ENCODE assay signal across 1 cellular context in the genomic region with DNA sequence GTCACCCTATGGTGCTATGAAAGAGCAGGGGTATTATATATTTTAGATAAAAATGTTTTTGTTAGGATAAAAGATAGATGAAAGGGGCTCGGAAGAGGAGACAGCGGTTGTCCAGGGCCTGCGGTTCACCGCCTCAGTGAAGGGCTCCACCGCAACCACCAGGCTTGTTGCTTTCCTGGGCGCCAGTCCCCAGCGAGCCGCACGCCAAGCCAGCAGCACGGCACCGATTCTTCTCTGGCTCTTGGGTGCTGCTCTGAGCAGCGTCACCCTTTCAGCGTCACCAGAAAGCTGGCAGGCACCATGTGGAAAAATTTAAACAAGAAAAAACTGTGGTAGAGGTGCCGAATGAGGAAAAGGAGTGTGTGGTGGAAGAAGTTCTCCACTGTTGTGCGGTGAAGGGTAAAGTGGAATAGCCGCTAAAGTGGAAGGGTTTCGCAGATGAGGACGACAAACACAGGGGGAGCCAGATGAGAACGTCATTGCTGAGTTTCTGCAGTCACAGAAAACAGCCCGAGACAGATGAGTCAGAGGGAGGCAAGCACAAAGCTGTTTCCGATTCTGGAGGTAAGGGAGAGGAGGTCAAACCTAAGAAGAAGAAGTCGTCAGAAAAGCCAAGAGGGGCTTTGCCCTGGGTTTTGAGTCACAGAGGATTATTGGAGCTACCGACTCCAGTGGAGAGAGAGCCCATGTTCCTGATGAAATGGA.
TF ChIP-seq lines count a peak whose summit lies in the region.

No MANE protein-coding gene starts in this region.

TF ChIP-seq in GM23338, 12 proteins besides CTCF, POLR2A, EP300 and RAD21 (continued from another document):
- TF ChIP-seq, protein P1, sequence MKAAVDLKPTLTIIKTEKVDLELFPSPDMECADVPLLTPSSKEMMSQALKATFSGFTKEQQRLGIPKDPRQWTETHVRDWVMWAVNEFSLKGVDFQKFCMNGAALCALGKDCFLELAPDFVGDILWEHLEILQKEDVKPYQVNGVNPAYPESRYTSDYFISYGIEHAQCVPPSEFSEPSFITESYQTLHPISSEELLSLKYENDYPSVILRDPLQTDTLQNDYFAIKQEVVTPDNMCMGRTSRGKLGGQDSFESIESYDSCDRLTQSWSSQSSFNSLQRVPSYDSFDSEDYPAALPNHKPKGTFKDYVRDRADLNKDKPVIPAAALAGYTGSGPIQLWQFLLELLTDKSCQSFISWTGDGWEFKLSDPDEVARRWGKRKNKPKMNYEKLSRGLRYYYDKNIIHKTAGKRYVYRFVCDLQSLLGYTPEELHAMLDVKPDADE (IDR thresholded peaks at IDR 0.05): no peak
- TF ChIP-seq CREB1 (CRISPR knock-in tag; IDR thresholded peaks at IDR 0.05; ENCODE audit: low read depth) (no peak), EZH2phosphoT487 (IDR thresholded peaks at IDR 0.05; ENCODE audit: unreplicated experiment) (no peak), EZH2 (IDR thresholded peaks at IDR 0.05; ENCODE audit: low read depth, unreplicated experiment) (no peak), POLR2AphosphoS5 (IDR thresholded peaks at IDR 0.05; ENCODE audit: low read depth) (no peak), JUNB (IDR thresholded peaks at IDR 0.05; ENCODE audit: unreplicated experiment) (no peak), NANOG (IDR thresholded peaks at IDR 0.05; ENCODE audit: borderline replicate concordance) (no peak)
- TF ChIP-seq, protein P2, sequence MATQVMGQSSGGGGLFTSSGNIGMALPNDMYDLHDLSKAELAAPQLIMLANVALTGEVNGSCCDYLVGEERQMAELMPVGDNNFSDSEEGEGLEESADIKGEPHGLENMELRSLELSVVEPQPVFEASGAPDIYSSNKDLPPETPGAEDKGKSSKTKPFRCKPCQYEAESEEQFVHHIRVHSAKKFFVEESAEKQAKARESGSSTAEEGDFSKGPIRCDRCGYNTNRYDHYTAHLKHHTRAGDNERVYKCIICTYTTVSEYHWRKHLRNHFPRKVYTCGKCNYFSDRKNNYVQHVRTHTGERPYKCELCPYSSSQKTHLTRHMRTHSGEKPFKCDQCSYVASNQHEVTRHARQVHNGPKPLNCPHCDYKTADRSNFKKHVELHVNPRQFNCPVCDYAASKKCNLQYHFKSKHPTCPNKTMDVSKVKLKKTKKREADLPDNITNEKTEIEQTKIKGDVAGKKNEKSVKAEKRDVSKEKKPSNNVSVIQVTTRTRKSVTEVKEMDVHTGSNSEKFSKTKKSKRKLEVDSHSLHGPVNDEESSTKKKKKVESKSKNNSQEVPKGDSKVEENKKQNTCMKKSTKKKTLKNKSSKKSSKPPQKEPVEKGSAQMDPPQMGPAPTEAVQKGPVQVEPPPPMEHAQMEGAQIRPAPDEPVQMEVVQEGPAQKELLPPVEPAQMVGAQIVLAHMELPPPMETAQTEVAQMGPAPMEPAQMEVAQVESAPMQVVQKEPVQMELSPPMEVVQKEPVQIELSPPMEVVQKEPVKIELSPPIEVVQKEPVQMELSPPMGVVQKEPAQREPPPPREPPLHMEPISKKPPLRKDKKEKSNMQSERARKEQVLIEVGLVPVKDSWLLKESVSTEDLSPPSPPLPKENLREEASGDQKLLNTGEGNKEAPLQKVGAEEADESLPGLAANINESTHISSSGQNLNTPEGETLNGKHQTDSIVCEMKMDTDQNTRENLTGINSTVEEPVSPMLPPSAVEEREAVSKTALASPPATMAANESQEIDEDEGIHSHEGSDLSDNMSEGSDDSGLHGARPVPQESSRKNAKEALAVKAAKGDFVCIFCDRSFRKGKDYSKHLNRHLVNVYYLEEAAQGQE (IDR thresholded peaks at IDR 0.05; ENCODE audit: unreplicated experiment): no peak
- TF ChIP-seq, protein P3, sequence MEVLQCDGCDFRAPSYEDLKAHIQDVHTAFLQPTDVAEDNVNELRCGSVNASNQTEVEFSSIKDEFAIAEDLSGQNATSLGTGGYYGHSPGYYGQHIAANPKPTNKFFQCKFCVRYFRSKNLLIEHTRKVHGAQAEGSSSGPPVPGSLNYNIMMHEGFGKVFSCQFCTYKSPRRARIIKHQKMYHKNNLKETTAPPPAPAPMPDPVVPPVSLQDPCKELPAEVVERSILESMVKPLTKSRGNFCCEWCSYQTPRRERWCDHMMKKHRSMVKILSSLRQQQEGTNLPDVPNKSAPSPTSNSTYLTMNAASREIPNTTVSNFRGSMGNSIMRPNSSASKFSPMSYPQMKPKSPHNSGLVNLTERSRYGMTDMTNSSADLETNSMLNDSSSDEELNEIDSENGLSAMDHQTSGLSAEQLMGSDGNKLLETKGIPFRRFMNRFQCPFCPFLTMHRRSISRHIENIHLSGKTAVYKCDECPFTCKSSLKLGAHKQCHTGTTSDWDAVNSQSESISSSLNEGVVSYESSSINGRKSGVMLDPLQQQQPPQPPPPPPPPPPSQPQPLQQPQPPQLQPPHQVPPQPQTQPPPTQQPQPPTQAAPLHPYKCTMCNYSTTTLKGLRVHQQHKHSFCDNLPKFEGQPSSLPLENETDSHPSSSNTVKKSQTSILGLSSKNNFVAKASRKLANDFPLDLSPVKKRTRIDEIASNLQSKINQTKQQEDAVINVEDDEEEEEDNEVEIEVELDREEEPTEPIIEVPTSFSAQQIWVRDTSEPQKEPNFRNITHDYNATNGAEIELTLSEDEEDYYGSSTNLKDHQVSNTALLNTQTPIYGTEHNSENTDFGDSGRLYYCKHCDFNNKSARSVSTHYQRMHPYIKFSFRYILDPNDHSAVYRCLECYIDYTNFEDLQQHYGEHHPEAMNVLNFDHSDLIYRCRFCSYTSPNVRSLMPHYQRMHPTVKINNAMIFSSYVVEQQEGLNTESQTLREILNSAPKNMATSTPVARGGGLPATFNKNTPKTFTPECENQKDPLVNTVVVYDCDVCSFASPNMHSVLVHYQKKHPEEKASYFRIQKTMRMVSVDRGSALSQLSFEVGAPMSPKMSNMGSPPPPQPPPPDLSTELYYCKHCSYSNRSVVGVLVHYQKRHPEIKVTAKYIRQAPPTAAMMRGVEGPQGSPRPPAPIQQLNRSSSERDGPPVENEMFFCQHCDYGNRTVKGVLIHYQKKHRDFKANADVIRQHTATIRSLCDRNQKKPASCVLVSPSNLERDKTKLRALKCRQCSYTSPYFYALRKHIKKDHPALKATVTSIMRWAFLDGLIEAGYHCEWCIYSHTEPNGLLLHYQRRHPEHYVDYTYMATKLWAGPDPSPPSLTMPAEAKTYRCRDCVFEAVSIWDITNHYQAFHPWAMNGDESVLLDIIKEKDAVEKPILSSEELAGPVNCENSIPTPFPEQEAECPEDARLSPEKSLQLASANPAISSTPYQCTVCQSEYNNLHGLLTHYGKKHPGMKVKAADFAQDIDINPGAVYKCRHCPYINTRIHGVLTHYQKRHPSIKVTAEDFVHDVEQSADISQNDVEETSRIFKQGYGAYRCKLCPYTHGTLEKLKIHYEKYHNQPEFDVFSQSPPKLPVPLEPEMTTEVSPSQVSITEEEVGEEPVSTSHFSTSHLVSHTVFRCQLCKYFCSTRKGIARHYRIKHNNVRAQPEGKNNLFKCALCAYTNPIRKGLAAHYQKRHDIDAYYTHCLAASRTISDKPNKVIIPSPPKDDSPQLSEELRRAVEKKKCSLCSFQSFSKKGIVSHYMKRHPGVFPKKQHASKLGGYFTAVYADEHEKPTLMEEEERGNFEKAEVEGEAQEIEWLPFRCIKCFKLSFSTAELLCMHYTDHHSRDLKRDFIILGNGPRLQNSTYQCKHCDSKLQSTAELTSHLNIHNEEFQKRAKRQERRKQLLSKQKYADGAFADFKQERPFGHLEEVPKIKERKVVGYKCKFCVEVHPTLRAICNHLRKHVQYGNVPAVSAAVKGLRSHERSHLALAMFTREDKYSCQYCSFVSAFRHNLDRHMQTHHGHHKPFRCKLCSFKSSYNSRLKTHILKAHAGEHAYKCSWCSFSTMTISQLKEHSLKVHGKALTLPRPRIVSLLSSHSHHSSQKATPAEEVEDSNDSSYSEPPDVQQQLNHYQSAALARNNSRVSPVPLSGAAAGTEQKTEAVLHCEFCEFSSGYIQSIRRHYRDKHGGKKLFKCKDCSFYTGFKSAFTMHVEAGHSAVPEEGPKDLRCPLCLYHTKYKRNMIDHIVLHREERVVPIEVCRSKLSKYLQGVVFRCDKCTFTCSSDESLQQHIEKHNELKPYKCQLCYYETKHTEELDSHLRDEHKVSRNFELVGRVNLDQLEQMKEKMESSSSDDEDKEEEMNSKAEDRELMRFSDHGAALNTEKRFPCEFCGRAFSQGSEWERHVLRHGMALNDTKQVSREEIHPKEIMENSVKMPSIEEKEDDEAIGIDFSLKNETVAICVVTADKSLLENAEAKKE (CRISPR knock-in tag; IDR thresholded peaks at IDR 0.05): no peak
